Comparison of ENCODE assay signal across 10 cellular contexts in genomic region chr4:1604706-1605205, GRCh38.
A peak's percentile ranks its signal among the peaks of the same experiment; 100 is the strongest.
DNase-seq lines count a peak whose midpoint lies in the region; ATAC-seq and TF ChIP-seq lines count a peak whose summit lies in the region.
"Had no signal": no experiment of that assay in that cellular context is flagged by ENCODE, and none has a peak within 500 bp of the region (broad histone marks: within the 10 kb centered on the region; RNA-seq: fewer than 3 reads in every experiment).

No MANE protein-coding gene starts in this region.

- ATAC-seq in RWPE2 (ENCODE audit: low read depth) (peak; percentile 74), esophagus mucosa (peak; percentile 46), gastrocnemius medialis (no peak)

- intact Hi-C loops in MCF 10A (cut with micrococcal nuclease): no loop called here
- intact Hi-C loops in breast epithelium (cut with DNase I; ENCODE audit: low total_unique reads): no loop called here
- intact Hi-C loops in stomach (cut with DNase I; ENCODE audit: low total_unique reads): no loop called here
- intact Hi-C loops in gastrocnemius medialis (cut with DNase I; ENCODE audit: low total_unique reads): no loop called here

- no peak overlapping the region for H3K27ac ChIP-seq in breast epithelium
- H3K27ac ChIP-seq in RWPE2 (ENCODE audit: poor library complexity, severe bottlenecking): no peak overlapping the region
- no peak overlapping the region for H3K27ac ChIP-seq in stomach
- H3K27ac ChIP-seq in gastrocnemius medialis: no peak overlapping the region

- no peaks in the 10 kb centered on the region for H3K9me3 Mint-ChIP-seq in MCF 10A (ENCODE audit: unreplicated experiment)

- H3K4me1 Mint-ChIP-seq in MCF 10A (ENCODE audit: insufficient read depth, unreplicated experiment): peaks cover 19% of the 10 kb centered on the region

- H3K4me3 Mint-ChIP-seq in MCF 10A (ENCODE audit: unreplicated experiment): no peak overlapping the region

- no peaks in the 10 kb centered on the region for H3K27me3 Mint-ChIP-seq in MCF 10A (ENCODE audit: insufficient read depth, unreplicated experiment)

- H3K27me3 ChIP-seq in breast epithelium (peaks cover 0 to 32% of the 10 kb centered on the region in 2 donors), RWPE2 (ENCODE audit: insufficient read depth, poor library complexity, severe bottlenecking) (no peaks in the 10 kb centered on the region), stomach (peaks cover 0 to 92% (median 20%) of the 10 kb centered on the region in 3 donors), gastrocnemius medialis (peaks cover 15 to 36% (median 24%) of the 10 kb centered on the region in 3 donors)

- POLR2A ChIA-PET in MCF 10A (lab: Yijun Ruan, JAX): no interaction called here

- DNase-seq in MCF 10A (ENCODE audit: unreplicated experiment): peak; percentile 7
- DNase-seq in breast epithelium (ENCODE audit: low spot score in 2 of 2): no peak
- DNase-seq in RWPE2 (ENCODE audit: low spot score): peak; percentile 61
- peak; percentile 58 for DNase-seq in stomach
- DNase-seq in glomerular visceral epithelial cell (ENCODE audit: extremely low spot score): no peak
- no peak for DNase-seq in islet precursor cell
- no peak for DNase-seq in gastrocnemius medialis
- DNase-seq: AML-193, mesendoderm had no signal

- H3K4me1 ChIP-seq in breast epithelium (no peaks in the 10 kb centered on the region), RWPE2 (ENCODE audit: insufficient read depth, poor library complexity, severe bottlenecking) (no peaks in the 10 kb centered on the region), stomach (peaks cover 0 to 10% (median 3%) of the 10 kb centered on the region in 4 donors), gastrocnemius medialis (no peaks in the 10 kb centered on the region)

- no peaks in the 10 kb centered on the region for H3K36me3 Mint-ChIP-seq in MCF 10A (ENCODE audit: insufficient read depth, unreplicated experiment)

- H3K4me3 ChIP-seq in breast epithelium (peak overlapping the region in 1 of 3 donors; percentile 25), RWPE2 (ENCODE audit: severe bottlenecking) (no peak overlapping the region), stomach (peak overlapping the region in 1 of 4 donors; percentile 13), gastrocnemius medialis (no peak overlapping the region)

- H3K27ac Mint-ChIP-seq in MCF 10A (ENCODE audit: low read depth, unreplicated experiment): no peak overlapping the region

- TF ChIP-seq POLR2A in breast epithelium (IDR thresholded peaks at IDR 0.05): no peak
- no peak for TF ChIP-seq POLR2A in stomach (IDR thresholded peaks at IDR 0.05)
- no peak for TF ChIP-seq POLR2A in gastrocnemius medialis (IDR thresholded peaks at IDR 0.05)

- 25 to 40% (median 33%) methylated on average over 7 to 19 of the region's 19 CpGs for WGBS in stomach, 5 donors

- H3K36me3 ChIP-seq in breast epithelium (no peaks in the 10 kb centered on the region), RWPE2 (ENCODE audit: low read depth) (no peaks in the 10 kb centered on the region), stomach (no peaks in the 10 kb centered on the region), gastrocnemius medialis (no peaks in the 10 kb centered on the region)

- CTCF ChIA-PET in MCF 10A (lab: Yijun Ruan, JAX): interaction anchor here (0.5 to 1.2 kb wide), 5 partner anchors 46 to 795 kb away, joined by 3 to 4 read pairs (median 3); no protein-coding TSS in a partner anchor

- H3K9me3 ChIP-seq in breast epithelium: no peaks in the 10 kb centered on the region
- no peaks in the 10 kb centered on the region for H3K9me3 ChIP-seq in RWPE2 (ENCODE audit: severe bottlenecking)
- H3K9me3 ChIP-seq in stomach: no peaks in the 10 kb centered on the region
- H3K9me3 ChIP-seq in gastrocnemius medialis: no peaks in the 10 kb centered on the region

- TF ChIP-seq CTCF in MCF 10A (IDR thresholded peaks at IDR 0.05; ENCODE audit: unreplicated experiment) (no peak), breast epithelium (IDR thresholded peaks at IDR 0.05) (peak in 1 of 3 donors; percentile 14), RWPE2 (IDR thresholded peaks at IDR 0.05; ENCODE audit: poor library complexity, severe bottlenecking) (peak; percentile 44), stomach (IDR thresholded peaks at IDR 0.05) (peak in 2 of 7 experiments; percentile 13 to 51), gastrocnemius medialis (IDR thresholded peaks at IDR 0.05 in 4 of 5, conservative IDR thresholded peaks at IDR 0.05 in 1 of 5) (no peak)

- in situ Hi-C loops in gastrocnemius medialis (cut with MboI; ENCODE audit: low sequenced_read_pairs in 4 of 4): no loop called here

- no TSS peak for BruUV-seq in MCF 10A (replicated peaks; lab: Mats Ljungman, UMichigan)

- TF ChIP-seq EP300 in stomach (IDR thresholded peaks at IDR 0.05): no peak

Comparison
In these comparisons a context has a peak if more than half of its experiments do, and no peak if none do; other contexts are left out.
1. DNase-seq: peak in MCF 10A (single experiment), RWPE2 (single experiment) and stomach (single experiment); none in breast epithelium (0 of 2), glomerular visceral epithelial cell (single experiment), islet precursor cell (single experiment) and gastrocnemius medialis (0 of 2).
2. ATAC-seq: peak in RWPE2 (single experiment) and esophagus mucosa (single experiment); none in gastrocnemius medialis (0 of 2).